Comparison of ENCODE assay signal across 19 cellular contexts in genomic region chr20:15834857-15835256, GRCh38.
DNase-seq lines count a peak whose midpoint lies in the region; ATAC-seq and TF ChIP-seq lines count a peak whose summit lies in the region.
"Had no signal": no experiment of that assay in that cellular context is flagged by ENCODE, and none has a peak within 500 bp of the region (broad histone marks: within the 10 kb centered on the region; RNA-seq: fewer than 3 reads in every experiment).

No MANE protein-coding gene starts in this region.

- intact Hi-C loops in OCI-LY7 (cut with micrococcal nuclease; ENCODE audit: unreplicated experiment), result no loop called here
- intact Hi-C loops in tibial artery (cut with DNase I; ENCODE audit: low total_unique reads), result no loop called here

- H3K4me3 ChIP-seq in BE2C (ENCODE audit: low read depth, low read length) (no peak overlapping the region), OCI-LY7 (ENCODE audit: low read depth, low read length, poor library complexity, severe bottlenecking) (no peak overlapping the region), tibial artery (no peak overlapping the region)
- H3K4me3 ChIP-seq: adrenal gland, heart left ventricle, sigmoid colon, upper lobe of right lung had no signal

- BruUV-seq in OCI-LY7 (replicated peaks; lab: Mats Ljungman, UMichigan), result no TSS peak

- no peaks in the 10 kb centered on the region for H3K9me2 ChIP-seq in OCI-LY7 (ENCODE audit: insufficient read depth, low read length)

- POLR2A ChIA-PET in OCI-LY7 (lab: Charles Lee), result interaction anchor here (1.0 kb wide), 1 partner anchor 21 kb away, joined by 3 read pairs; no protein-coding TSS in a partner anchor

- CTCF ChIA-PET in OCI-LY7 (lab: Charles Lee; ENCODE audit: unreplicated experiment), result no interaction called here

- H3K79me2 ChIP-seq in OCI-LY7 (ENCODE audit: insufficient read depth, low read depth, low read length), result no peaks in the 10 kb centered on the region

- no peak overlapping the region for H3K4me2 ChIP-seq in OCI-LY7 (ENCODE audit: low read length)

- DNase-seq in BE2C (peak; percentile 81), M059J (ENCODE audit: low read depth) (peak; percentile 71), NCI-H2227 treated with DMSO at 0.1 percent for 48 hours (lab: John Stamatoyannopoulos, UW) (peak; percentile 26), astrocyte of the hippocampus (ENCODE audit: low read depth, low spot score) (peak; percentile 31), foreskin keratinocyte (no peak), OCI-LY7 (ENCODE audit: low spot score) (no peak), tibial artery (no peak)
- DNase-seq: activated CD4-positive, alpha-beta T cell treated with anti-CD3 and anti-CD28 coated beads for 4 hours; activated effector memory CD4-positive, alpha-beta T cell treated with Interleukin-2 at 50 U/mL for 16 hours; adrenal gland; effector memory CD8-positive, alpha-beta T cell; heart left ventricle; immature natural killer cell; NCI-H774; sigmoid colon; stimulated activated CD4-positive, alpha-beta T cell treated with anti-CD3 and anti-CD28 coated beads, Interleukin-1b, Interleukin-23, amount 100 ng/mL, for 48 hours; stimulated activated naive CD8-positive, alpha-beta T cell treated with anti-CD3 and anti-CD28 coated beads, Interleukin-15, amount 100 ng/mL, for 72 hours; upper lobe of right lung had no signal

- no peak overlapping the region for H2AFZ ChIP-seq in OCI-LY7 (ENCODE audit: low read length)

- ATAC-seq in HG03045 (IDR thresholded peaks at IDR 0.05; ENCODE audit: unreplicated experiment) (no peak), foreskin keratinocyte (no peak)
- ATAC-seq: effector memory CD8-positive, alpha-beta T cell; heart left ventricle; stimulated activated naive CD8-positive, alpha-beta T cell treated with anti-CD3 and anti-CD28 coated beads, Interleukin-15, amount 100 ng/mL, for 72 hours; upper lobe of right lung had no signal

- H3K27me3 ChIP-seq in BE2C (peaks cover 9% of the 10 kb centered on the region), foreskin keratinocyte (no peaks in the 10 kb centered on the region), tibial artery (no peaks in the 10 kb centered on the region)
- H3K27me3 ChIP-seq: adrenal gland, sigmoid colon, upper lobe of right lung had no signal

- no peaks in the 10 kb centered on the region for H3K9me3 ChIP-seq in BE2C
- no peaks in the 10 kb centered on the region for H3K9me3 ChIP-seq in OCI-LY7 (ENCODE audit: low read length)
- no peaks in the 10 kb centered on the region for H3K9me3 ChIP-seq in tibial artery
- H3K9me3 ChIP-seq: adrenal gland, heart left ventricle, sigmoid colon, upper lobe of right lung had no signal

- H3K36me3 ChIP-seq in BE2C (no peaks in the 10 kb centered on the region), OCI-LY7 (ENCODE audit: insufficient read depth, low read length) (no peaks in the 10 kb centered on the region), tibial artery (no peaks in the 10 kb centered on the region)
- H3K36me3 ChIP-seq: adrenal gland, heart left ventricle, sigmoid colon, upper lobe of right lung had no signal

- no peak overlapping the region for H3K27ac ChIP-seq in foreskin keratinocyte
- H3K27ac ChIP-seq in OCI-LY7 (ENCODE audit: low read depth, low read length, poor library complexity, severe bottlenecking), result no peak overlapping the region
- H3K27ac ChIP-seq in tibial artery, result no peak overlapping the region
- H3K27ac ChIP-seq: adrenal gland, heart left ventricle, sigmoid colon, upper lobe of right lung had no signal

- H3K4me1 ChIP-seq in BE2C, result peaks cover 25% of the 10 kb centered on the region
- H3K4me1 ChIP-seq in foreskin keratinocyte, result peaks cover 6% of the 10 kb centered on the region
- H3K4me1 ChIP-seq in OCI-LY7 (ENCODE audit: insufficient read depth, low read length, poor library complexity, severe bottlenecking), result no peaks in the 10 kb centered on the region
- H3K4me1 ChIP-seq in tibial artery, result no peaks in the 10 kb centered on the region
- H3K4me1 ChIP-seq: adrenal gland, heart left ventricle, sigmoid colon, upper lobe of right lung had no signal

- peak; percentile 22; the same call in 1 of the 2 replicates for TF ChIP-seq CTCF in BE2C (IDR thresholded peaks at IDR 0.05; ENCODE audit: low read depth, low read length)
- no peak for TF ChIP-seq CTCF in foreskin keratinocyte (conservative IDR thresholded peaks at IDR 0.05)
- TF ChIP-seq CTCF in OCI-LY7 (conservative IDR thresholded peaks at IDR 0.05; ENCODE audit: low read length), result no peak
- TF ChIP-seq CTCF in tibial artery (IDR thresholded peaks at IDR 0.05), result no peak

- no peaks in the 10 kb centered on the region for H4K20me1 ChIP-seq in OCI-LY7 (ENCODE audit: insufficient read depth, low read length)

Comparison
In these comparisons a context has a peak if more than half of its experiments do, and no peak if none do; other contexts are left out.
1. DNase-seq: peak in BE2C (single experiment), M059J (single experiment), NCI-H2227 treated with DMSO at 0.1 percent for 48 hours (single experiment) and astrocyte of the hippocampus (single experiment); none in foreskin keratinocyte (0 of 2), OCI-LY7 (single experiment) and tibial artery (0 of 2).